Comparison of ENCODE assay signal across 17 cellular contexts in the genomic region with DNA sequence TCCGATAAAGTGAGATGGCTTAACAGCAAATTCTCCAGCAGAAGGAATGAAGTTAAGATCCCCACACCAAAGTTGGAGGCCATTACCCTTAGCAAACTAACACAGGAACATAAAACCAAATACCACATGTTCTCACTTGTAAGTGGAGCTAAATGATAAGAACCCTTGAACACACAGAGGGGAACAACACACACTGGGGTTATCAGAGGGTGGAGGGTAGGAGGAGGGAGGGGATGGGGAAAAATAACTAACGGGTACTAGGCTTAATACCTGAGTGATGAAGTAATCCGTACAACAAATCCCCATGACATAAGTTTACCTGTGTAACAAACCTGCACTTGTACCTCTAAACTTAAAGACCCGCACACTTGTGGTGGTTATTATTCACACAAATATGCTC.
DNase-seq lines count a peak whose midpoint lies in the region; FAIRE-seq and TF ChIP-seq lines count a peak whose summit lies in the region.
"Had no signal": no experiment of that assay in that cellular context is flagged by ENCODE, and none has a peak within 500 bp of the region (broad histone marks: within the 10 kb centered on the region; RNA-seq: fewer than 3 reads in every experiment).

No MANE protein-coding gene starts in this region.

- no peak overlapping the region for H3K27ac ChIP-seq in mesendoderm (ENCODE audit: low read depth, low read length)

- no peaks in the 10 kb centered on the region for H3K27me3 ChIP-seq in bronchial epithelial cell (ENCODE audit: control insufficient read depth, insufficient read depth, low read length)
- no peaks in the 10 kb centered on the region for H3K27me3 ChIP-seq in mesendoderm (ENCODE audit: insufficient read depth, low read length, poor library complexity)

- no peak overlapping the region for H2AK5ac ChIP-seq in mesendoderm (ENCODE audit: low read length)

- H3K56ac ChIP-seq in mesendoderm (ENCODE audit: low read length) = no peak overlapping the region

- FAIRE-seq in bronchial epithelial cell (lab: Jason Lieb, UNC) (peak; percentile 62), islet of Langerhans (lab: Jason Lieb, UNC) (peak; percentile 81)
- FAIRE-seq: G401.6, GM12892, H54 had no signal

- no peak overlapping the region for H4K5ac ChIP-seq in mesendoderm (ENCODE audit: low read length)

- H3K18ac ChIP-seq in mesendoderm (ENCODE audit: low read length) = no peak overlapping the region

- DNase-seq in bronchial epithelial cell (ENCODE audit: low read depth) (no peak), mesendoderm (peak; percentile 19), globus pallidus (ENCODE audit: low spot score) (no peak), NCI-H2196 (lab: John Stamatoyannopoulos, UW; ENCODE audit: unreplicated experiment) (no peak), nephron progenitor cell (no peak)
- DNase-seq: C1 segment of cervical spinal cord; Caco-2; CD4-positive, alpha-beta memory T cell; DMS153; DND-41; GOT3; HFFc6 had no signal

- H3K4me1 Mint-ChIP-seq in nephron progenitor cell = no peaks in the 10 kb centered on the region
- H3K4me1 Mint-ChIP-seq: CD4-positive, alpha-beta memory T cell had no signal

- no peak overlapping the region for H4K8ac ChIP-seq in mesendoderm (ENCODE audit: low read depth, low read length)

- H3K9me3 Mint-ChIP-seq in nephron progenitor cell = no peaks in the 10 kb centered on the region
- H3K9me3 Mint-ChIP-seq: HFFc6 had no signal

- H3K27me3 Mint-ChIP-seq in nephron progenitor cell (ENCODE audit: low read depth, poor library complexity) = no peaks in the 10 kb centered on the region
- H3K27me3 Mint-ChIP-seq: CD4-positive, alpha-beta memory T cell had no signal

- no peak overlapping the region for H2BK15ac ChIP-seq in mesendoderm (replicated peaks; ENCODE audit: low read depth)

- no peak overlapping the region for H3K23ac ChIP-seq in mesendoderm (ENCODE audit: low read length)

- no peaks in the 10 kb centered on the region for H3K4me1 ChIP-seq in mesendoderm (ENCODE audit: control insufficient read depth, low read depth, low read length)
- H3K4me1 ChIP-seq: Caco-2, HAP-1 had no signal

- H3K4me3 ChIP-seq in bronchial epithelial cell (ENCODE audit: low read depth, low read length) (no peak overlapping the region), mesendoderm (ENCODE audit: low read length) (no peak overlapping the region)
- H3K4me3 ChIP-seq: HAP-1 had no signal

- H3K4ac ChIP-seq in mesendoderm (ENCODE audit: low read depth, low read length) = no peak overlapping the region

- no CpG with 5 or more reads among the region's 4 CpGs for WGBS in mesendoderm (ENCODE audit: extremely low coverage, insufficient coverage, low lambda C conversion rate)

- no peaks in the 10 kb centered on the region for H3K79me2 ChIP-seq in mesendoderm (ENCODE audit: control insufficient read depth, insufficient read depth, low read length)

- TF ChIP-seq CTCF in bronchial epithelial cell (IDR thresholded peaks at IDR 0.05; ENCODE audit: insufficient read depth, low read length, severe bottlenecking) (no peak), nephron progenitor cell (IDR thresholded peaks at IDR 0.05) (no peak)

- no peak overlapping the region for H3K4me3 Mint-ChIP-seq in nephron progenitor cell
- H3K4me3 Mint-ChIP-seq: CD4-positive, alpha-beta memory T cell; HFFc6 had no signal

- no peak overlapping the region for H2BK120ac ChIP-seq in mesendoderm (ENCODE audit: low read depth, low read length)

- H3K36me3 Mint-ChIP-seq in nephron progenitor cell (ENCODE audit: low read depth) = no peaks in the 10 kb centered on the region
- H3K36me3 Mint-ChIP-seq: CD4-positive, alpha-beta memory T cell had no signal

- no peak overlapping the region for H3K27ac Mint-ChIP-seq in nephron progenitor cell
- H3K27ac Mint-ChIP-seq: CD4-positive, alpha-beta memory T cell; HFFc6 had no signal

- H3K36me3 ChIP-seq in bronchial epithelial cell (ENCODE audit: control insufficient read depth, insufficient read depth, low read length) (no peaks in the 10 kb centered on the region), mesendoderm (ENCODE audit: control insufficient read depth, insufficient read depth, low read length) (no peaks in the 10 kb centered on the region)
- H3K36me3 ChIP-seq: HAP-1 had no signal

- H3K4me2 ChIP-seq in mesendoderm (ENCODE audit: low read length) = no peak overlapping the region

- no peak overlapping the region for H2BK5ac ChIP-seq in mesendoderm (ENCODE audit: low read length)

- H3K79me1 ChIP-seq in mesendoderm (ENCODE audit: low read length) = no peaks in the 10 kb centered on the region

- no peak overlapping the region for H3K9ac ChIP-seq in mesendoderm (ENCODE audit: low read length)
